ENCODE assay signal across 28 cellular contexts in genomic region chr11:118818130-118818529, GRCh38.
"Had no signal": no experiment of that assay in that cellular context is flagged by ENCODE, and none has a peak within 500 bp of the region (broad histone marks: within the 10 kb centered on the region; RNA-seq: fewer than 3 reads in every experiment).

No MANE protein-coding gene starts in this region.

- H3K4me3 ChIP-seq: esophagus squamous epithelium, lower lobe of right lung, right lobe of liver, smooth muscle cell, stomach, tibial artery had no signal

- H3K9me3 Mint-ChIP-seq: effector memory CD8-positive, alpha-beta T cell; immature natural killer cell; natural killer cell treated with Interleukin-12 subunit alpha and Interleukin-12 subunit beta and Interleukin-15 and Interleukin-18, amount 100 ng/mL, for 72 hours; neural crest cell; type B pancreatic cell had no signal

- H3K4me3 Mint-ChIP-seq: effector memory CD8-positive, alpha-beta T cell; immature natural killer cell; natural killer cell treated with Interleukin-12 subunit alpha and Interleukin-12 subunit beta and Interleukin-15 and Interleukin-18, amount 100 ng/mL, for 72 hours; neural crest cell; type B pancreatic cell had no signal

- H2AFZ ChIP-seq: parathyroid adenoma had no signal

- H3K27me3 Mint-ChIP-seq: effector memory CD8-positive, alpha-beta T cell; natural killer cell treated with Interleukin-12 subunit alpha and Interleukin-12 subunit beta and Interleukin-15 and Interleukin-18, amount 100 ng/mL, for 72 hours; progenitor cell of endocrine pancreas; type B pancreatic cell had no signal

- H3K79me2 ChIP-seq: parathyroid adenoma had no signal

- H3K4me1 Mint-ChIP-seq: immature natural killer cell, neural crest cell had no signal

- H3K27ac Mint-ChIP-seq: effector memory CD8-positive, alpha-beta T cell; immature natural killer cell; natural killer cell treated with Interleukin-12 subunit alpha and Interleukin-12 subunit beta and Interleukin-15 and Interleukin-18, amount 100 ng/mL, for 72 hours; progenitor cell of endocrine pancreas; type B pancreatic cell had no signal

- DNase-seq: cortex of kidney; effector memory CD8-positive, alpha-beta T cell; erythroblast; esophagus squamous epithelium; foreskin melanocyte; hypothalamus; immature natural killer cell; islet precursor cell; kidney glomerular epithelial cell; left colon; left ventricle myocardium superior; lower lobe of right lung; right lobe of liver; stimulated activated CD4-positive, alpha-beta T cell treated with anti-CD3 and anti-CD28 coated beads, Interleukin-12 subunit alpha, Interleukin-12 subunit beta, amount 100 ng/mL, for 4 hours; stimulated activated CD4-positive, alpha-beta T cell treated with anti-CD3 and anti-CD28 coated beads, Interleukin-1b, Interleukin-23, amount 100 ng/mL, for 48 hours; stimulated activated CD4-positive, alpha-beta T cell treated with anti-CD3 and anti-CD28 coated beads, Interleukin-4, amount 100 ng/mL, for 1 hour; stimulated activated CD8-positive, alpha-beta memory T cell treated with anti-CD3 and anti-CD28 coated beads, Interleukin-4, amount 100 ng/mL, for 48 hours; stimulated activated naive CD4-positive, alpha-beta T cell treated with Interleukin-2 at 50 U/mL for 16 hours; stomach; tibial artery had no signal

- H3K9ac ChIP-seq: parathyroid adenoma had no signal

- H3K27ac ChIP-seq: esophagus squamous epithelium, lower lobe of right lung, neutrophil, parathyroid adenoma, right lobe of liver, stomach, tibial artery had no signal

- H3K27me3 ChIP-seq: esophagus squamous epithelium, neutrophil, right lobe of liver, stomach, tibial artery had no signal

- H3K36me3 ChIP-seq: esophagus squamous epithelium, lower lobe of right lung, neutrophil, right lobe of liver, stomach, tibial artery had no signal

- H3K9me3 ChIP-seq: esophagus squamous epithelium, lower lobe of right lung, neutrophil, right lobe of liver, stomach, tibial artery had no signal

- H3K36me3 Mint-ChIP-seq: immature natural killer cell; natural killer cell treated with Interleukin-12 subunit alpha and Interleukin-12 subunit beta and Interleukin-15 and Interleukin-18, amount 100 ng/mL, for 72 hours; type B pancreatic cell had no signal

- H3K4me2 ChIP-seq: smooth muscle cell had no signal

- FAIRE-seq: endometrium had no signal

- ATAC-seq: effector memory CD8-positive, alpha-beta T cell; left colon; left ventricle myocardium superior; lower lobe of right lung; natural killer cell treated with Interleukin-12 subunit alpha and Interleukin-12 subunit beta and Interleukin-15 and Interleukin-18, amount 100 ng/mL, for 72 hours; right lobe of liver had no signal
